8 cellular contexts compared by ENCODE assay signal in genomic region chr7:27151341-27151944, GRCh38. TPM values are rescaled to one million over a fixed set of nuclear protein-coding genes. Genes with fewer than 3 reads are reported as not detected.
DNase-seq lines count a peak whose midpoint lies in the region; ATAC-seq and TF ChIP-seq lines count a peak whose summit lies in the region.

No MANE protein-coding gene starts in this region.

- intact Hi-C loops in colonic mucosa (cut with DNase I): no loop called here

- H3K79me2 ChIP-seq in KMS-11 (ENCODE audit: insufficient read depth, low read depth): no peaks in the 10 kb centered on the region

- no peaks in the 10 kb centered on the region for H3K36me3 ChIP-seq in BLaER1
- no peaks in the 10 kb centered on the region for H3K36me3 ChIP-seq in KMS-11 (ENCODE audit: insufficient read depth)
- H3K36me3 ChIP-seq in colonic mucosa: no peaks in the 10 kb centered on the region

- H3K4me3 ChIP-seq in BLaER1: peak overlapping the region; percentile 57
- H3K4me3 ChIP-seq in KMS-11 (IDR thresholded peaks at IDR 0.05; ENCODE audit: insufficient read depth, low read depth, low read length): peak overlapping the region; percentile 42
- H3K4me3 ChIP-seq in colonic mucosa: peak overlapping the region; percentile 55

- DNase-seq in colonic mucosa (peak; percentile 36), nephron progenitor cell (peak; percentile 35), dedifferentiated amniotic fluid mesenchymal stem cell (ENCODE audit: extremely low spot score) (no peak)

- H4K20me1 ChIP-seq in BLaER1: peaks cover 58% of the 10 kb centered on the region
- H4K20me1 ChIP-seq in KMS-11 (ENCODE audit: insufficient read depth): no peaks in the 10 kb centered on the region

- peaks cover 9% of the 10 kb centered on the region for H3K27me3 Mint-ChIP-seq in nephron progenitor cell (ENCODE audit: low read depth, poor library complexity)

- peak overlapping the region; percentile 96 for H2AFZ ChIP-seq in KMS-11 (ENCODE audit: low read depth)

- H3K4me1 ChIP-seq in BLaER1 (peaks cover 22% of the 10 kb centered on the region), KMS-11 (ENCODE audit: low read depth, poor library complexity, severe bottlenecking) (peaks cover 7% of the 10 kb centered on the region), colonic mucosa (peaks cover 23% of the 10 kb centered on the region)

- H3K36me3 Mint-ChIP-seq in nephron progenitor cell (ENCODE audit: low read depth): peaks cover 81% of the 10 kb centered on the region

- peaks cover 32% of the 10 kb centered on the region for H3K4me1 Mint-ChIP-seq in nephron progenitor cell

- H3K4me2 ChIP-seq in BLaER1: peak overlapping the region; percentile 77
- peak overlapping the region; percentile 94 for H3K4me2 ChIP-seq in KMS-11

- TF ChIP-seq CTCF in KMS-11 (conservative IDR thresholded peaks at IDR 0.05; ENCODE audit: low read depth, low read length) (no peak), colonic mucosa (IDR thresholded peaks at IDR 0.05) (no peak), nephron progenitor cell (IDR thresholded peaks at IDR 0.05) (no peak)

- H3K27ac ChIP-seq in BLaER1 (no peak overlapping the region), KMS-11 (peak overlapping the region; percentile 67; the same call in 1 of the 2 replicates), colonic mucosa (peak overlapping the region; percentile 97)

- H3K9ac ChIP-seq in BLaER1 (no peak overlapping the region), KMS-11 (peak overlapping the region; percentile 76), colonic mucosa (ENCODE audit: low read depth in 2 of 2, low read length in 2 of 2) (peak overlapping the region; percentile 86 to 100)

- peak overlapping the region; percentile 100 for H3K27ac Mint-ChIP-seq in nephron progenitor cell

- peaks cover 100% of the 10 kb centered on the region for H3K27me3 ChIP-seq in BLaER1
- no peaks in the 10 kb centered on the region for H3K27me3 ChIP-seq in KMS-11 (ENCODE audit: insufficient read depth, low read depth)
- no peaks in the 10 kb centered on the region for H3K27me3 ChIP-seq in colonic mucosa

- peaks cover 4% of the 10 kb centered on the region for H3K9me3 Mint-ChIP-seq in nephron progenitor cell

- peaks cover 45% of the 10 kb centered on the region for H3K9me3 ChIP-seq in BLaER1
- no peaks in the 10 kb centered on the region for H3K9me3 ChIP-seq in colonic mucosa

- H3K4me3 Mint-ChIP-seq in nephron progenitor cell: peak overlapping the region; percentile 97

- ATAC-seq in GM19452 (IDR thresholded peaks at IDR 0.05; ENCODE audit: unreplicated experiment) (no peak), HG03457 (IDR thresholded peaks at IDR 0.05; ENCODE audit: unreplicated experiment) (no peak), GM21619 (IDR thresholded peaks at IDR 0.05; ENCODE audit: unreplicated experiment) (no peak)

RNA-seq across cellular contexts. Expression of gene HOXA3, which starts 0.9 kb away (rescaled TPM):
- 10 to 100 TPM; 13.3 to 14.1 TPM for total RNA-seq in colonic mucosa

RNA-seq across cellular contexts. Expression of gene HOXA6, which starts 3.9 kb away (rescaled TPM):
- total RNA-seq in colonic mucosa: 10 to 100 TPM; 10.9 to 29.6 TPM

RNA-seq across cellular contexts. Expression of gene HOXA7, which starts 5.0 kb away (rescaled TPM):
- 10 to 100 TPM; 21.9 to 24.4 TPM for total RNA-seq in colonic mucosa

RNA-seq across cellular contexts. Expression of gene HOXA5, which starts 8.0 kb away (rescaled TPM):
- 10 to 100 TPM in 1 of 2 donors, 1 to 10 TPM in 1; 9.6 to 18.7 TPM for total RNA-seq in colonic mucosa

RNA-seq across cellular contexts. Expression of gene HOXA9, which starts 13.9 kb away (rescaled TPM):
- total RNA-seq in colonic mucosa: 10 to 100 TPM; 19.5 to 22.1 TPM
